In genomic region chr16:58515125-58515870, GRCh38 we compare ENCODE assay signal across 1 cellular context.
TF ChIP-seq lines count a peak whose summit lies in the region.

SETD6 (plus strand) TSS chr16:58515517; CDS start chr16:58515538, 21 bp downstream.

TF ChIP-seq in IMR-90, 13 proteins besides CTCF, POLR2A, EP300 and RAD21 (continued from another document):
- TF ChIP-seq CEBPB (IDR thresholded peaks at IDR 0.05; ENCODE audit: low read depth, low read length), result no peak
